ENCODE assay signal across 8 cellular contexts in genomic region chr11:61021661-61022212, GRCh38. TPM values are rescaled to one million over a fixed set of nuclear protein-coding genes. Genes with fewer than 3 reads are reported as not detected.
DNase-seq lines count a peak whose midpoint lies in the region; ATAC-seq and TF ChIP-seq lines count a peak whose summit lies in the region.

No MANE protein-coding gene starts in this region.

- H3K4me1 ChIP-seq in ES-I3 (ENCODE audit: insufficient read depth, low read length) = peaks cover 7% of the 10 kb centered on the region; the same call in 1 of the 2 replicates
- H3K4me1 ChIP-seq in colonic mucosa = no peaks in the 10 kb centered on the region

- in situ Hi-C loops in brain microvascular endothelial cell (cut with HindIII; ENCODE audit: low pct_ligation_motif_present, low sequenced_read_pairs) = no loop called here

- H3K9ac ChIP-seq in ES-I3 (ENCODE audit: low read depth, low read length) (peak overlapping the region; percentile 36; the same call in 1 of the 2 replicates), colonic mucosa (ENCODE audit: low read depth in 2 of 2, low read length in 2 of 2) (no peak overlapping the region)

- H3K27ac ChIP-seq in colonic mucosa (no peak overlapping the region), brain microvascular endothelial cell (no peak overlapping the region)

- intact Hi-C loops in colonic mucosa (cut with DNase I) = no loop called here

- no peaks in the 10 kb centered on the region for H3K27me3 ChIP-seq in colonic mucosa
- H3K27me3 ChIP-seq in brain microvascular endothelial cell (replicated peaks) = peaks cover 21% of the 10 kb centered on the region

- ATAC-seq in HG03280 (IDR thresholded peaks at IDR 0.05; ENCODE audit: unreplicated experiment) = no peak

- TF ChIP-seq CTCF in colonic mucosa (IDR thresholded peaks at IDR 0.05) = no peak
- no peak for TF ChIP-seq CTCF in brain microvascular endothelial cell (IDR thresholded peaks at IDR 0.05; ENCODE audit: low read depth, low read length, missing control alignments)

- H3K36me3 ChIP-seq in ES-I3 (ENCODE audit: insufficient read depth, low read length) (no peaks in the 10 kb centered on the region), colonic mucosa (no peaks in the 10 kb centered on the region), brain microvascular endothelial cell (replicated peaks) (no peaks in the 10 kb centered on the region)

- H3K9me3 ChIP-seq in ES-I3 (ENCODE audit: control insufficient read depth, insufficient read depth, low read length) (no peaks in the 10 kb centered on the region), colonic mucosa (no peaks in the 10 kb centered on the region)

- no peak overlapping the region for H3K4me3 ChIP-seq in colonic mucosa
- no peak overlapping the region for H3K4me3 ChIP-seq in brain microvascular endothelial cell (ENCODE audit: low read depth, low read length)

- DNase-seq in activated CD4-positive, CD25-positive, alpha-beta regulatory T cell treated with anti-CD3 and anti-CD28 coated beads, Interleukin-2, amount 50 U/mL, for 16 hours (ENCODE audit: low read depth, low spot score) = peak; percentile 73
- DNase-seq in colonic mucosa (peak; percentile 77), MV-4-11 (lab: John Stamatoyannopoulos, UW) (no peak), NCI-H1048 (lab: John Stamatoyannopoulos, UW) (no peak), brain microvascular endothelial cell (no peak)
- peak; percentile 89 for DNase-seq in stimulated activated CD4-positive, alpha-beta T cell treated with anti-CD3 and anti-CD28 coated beads, Interleukin-15, amount 100 ng/mL, for 24 hours

RNA-seq across cellular contexts. Expression of gene CD6, which starts 50.3 kb away (rescaled TPM):
- 1 to 10 TPM; 3.0 to 3.8 TPM for total RNA-seq in colonic mucosa

Comparison
In these comparisons a context has a peak if more than half of its experiments do, and no peak if none do; other contexts are left out.
1. DNase-seq: peak in activated CD4-positive, CD25-positive, alpha-beta regulatory T cell treated with anti-CD3 and anti-CD28 coated beads, Interleukin-2, amount 50 U/mL, for 16 hours (single experiment), colonic mucosa (single experiment) and stimulated activated CD4-positive, alpha-beta T cell treated with anti-CD3 and anti-CD28 coated beads, Interleukin-15, amount 100 ng/mL, for 24 hours (single experiment); none in MV-4-11 (single experiment), NCI-H1048 (single experiment) and brain microvascular endothelial cell (single experiment).